ENCODE assay signal across 10 cellular contexts in genomic region chr1:18928406-18928805, GRCh38. TPM values are rescaled to one million over a fixed set of nuclear protein-coding genes. Genes with fewer than 3 reads are reported as not detected.
A peak's percentile ranks its signal among the peaks of the same experiment; 100 is the strongest.
DNase-seq lines count a peak whose midpoint lies in the region; ATAC-seq and TF ChIP-seq lines count a peak whose summit lies in the region.
"Had no signal": no experiment of that assay in that cellular context is flagged by ENCODE, and none has a peak within 500 bp of the region (broad histone marks: within the 10 kb centered on the region; RNA-seq: fewer than 3 reads in every experiment).

No MANE protein-coding gene starts in this region.

- H3K4me3 ChIP-seq in BLaER1 (peak overlapping the region; percentile 60; the same call in 1 of the 2 replicates), DND-41 (ENCODE audit: low read depth in 1 of 2, low read length in 2 of 2) (no peak overlapping the region), gastroesophageal sphincter (no peak overlapping the region)
- H3K4me3 ChIP-seq: GM23338 had no signal

- H3K27me3 Mint-ChIP-seq in activated T-helper 1 cell treated with anti-CD3 and anti-CD28 coated beads, Interleukin-12 subunit alpha, Interleukin-12 subunit beta, Interleukin-2, Interleukin-4 antibody, amounts not matched to agents 30 ng/mL and 10 ng/mL and 1 ng/mL, durations not matched to agents 14 hours and 24 hours and 36 hours (ENCODE audit: insufficient read depth), result no peaks in the 10 kb centered on the region
- no peaks in the 10 kb centered on the region for H3K27me3 Mint-ChIP-seq in naive thymus-derived CD8-positive, alpha-beta T cell

- intact Hi-C loops in activated T-helper 1 cell treated with anti-CD3 and anti-CD28 coated beads, Interleukin-12 subunit alpha, Interleukin-12 subunit beta, Interleukin-2, Interleukin-4 antibody, amounts not matched to agents 30 ng/mL and 10 ng/mL and 1 ng/mL, durations not matched to agents 14 hours and 24 hours and 36 hours (cut with micrococcal nuclease), result no loop called here

- TF ChIP-seq POLR2A in gastroesophageal sphincter (IDR thresholded peaks at IDR 0.05), result no peak

- peaks cover 75% of the 10 kb centered on the region for H3K4me1 Mint-ChIP-seq in activated T-helper 1 cell treated with anti-CD3 and anti-CD28 coated beads, Interleukin-12 subunit alpha, Interleukin-12 subunit beta, Interleukin-2, Interleukin-4 antibody, amounts not matched to agents 30 ng/mL and 10 ng/mL and 1 ng/mL, durations not matched to agents 14 hours and 24 hours and 36 hours (ENCODE audit: low read depth)
- H3K4me1 Mint-ChIP-seq in naive thymus-derived CD8-positive, alpha-beta T cell, result peaks cover 44 to 93% (median 89%) of the 10 kb centered on the region in 4 donors

- 60% methylated on average over 1 of the region's 8 CpGs; no CpG with 5 or more reads in 1 of the 2 donors for WGBS in gastroesophageal sphincter (ENCODE audit: low coverage in 1 of 2), 2 donors

- H3K4me2 ChIP-seq in BLaER1, result peak overlapping the region; percentile 99
- H3K4me2 ChIP-seq in DND-41 (ENCODE audit: insufficient read depth, low read length), result peak overlapping the region; percentile 79
- H3K4me2 ChIP-seq: GM23338 had no signal

- DNase-seq in DND-41 (no peak), DMS153 treated with DMSO at 0.1 percent for 48 hours (lab: John Stamatoyannopoulos, UW; ENCODE audit: unreplicated experiment) (no peak), activated gamma-delta T cell treated with Interleukin-2 at 50 U/mL for 16 hours (no peak), NCI-H69 (lab: John Stamatoyannopoulos, UW) (no peak)
- DNase-seq in activated T-helper 1 cell treated with anti-CD3 and anti-CD28 coated beads, Interleukin-12 subunit alpha, Interleukin-12 subunit beta, Interleukin-2, Interleukin-4 antibody, amounts not matched to agents 30 ng/mL and 10 ng/mL and 1 ng/mL, durations not matched to agents 14 hours and 24 hours and 36 hours (ENCODE audit: low spot score), result no peak
- DNase-seq in naive thymus-derived CD8-positive, alpha-beta T cell, result no peak
- DNase-seq: esophagus squamous epithelium had no signal

- peak overlapping the region; percentile 76; the same call in 1 of the 2 replicates for H3K9ac ChIP-seq in BLaER1
- H3K9ac ChIP-seq in DND-41 (ENCODE audit: low read depth, low read length), result peak overlapping the region; percentile 73; the same call in 1 of the 2 replicates

- TF ChIP-seq EP300 in gastroesophageal sphincter (IDR thresholded peaks at IDR 0.05), result no peak

- peaks cover 97% of the 10 kb centered on the region for H3K4me1 ChIP-seq in BLaER1
- H3K4me1 ChIP-seq in DND-41 (ENCODE audit: insufficient read depth, low read length), result peaks cover 34% of the 10 kb centered on the region
- peaks cover 3 to 80% (median 41%) of the 10 kb centered on the region in 3 donors for H3K4me1 ChIP-seq in gastroesophageal sphincter

- H3K9me3 ChIP-seq in BLaER1 (no peaks in the 10 kb centered on the region), DND-41 (ENCODE audit: insufficient read depth, low read length, severe bottlenecking) (no peaks in the 10 kb centered on the region), gastroesophageal sphincter (no peaks in the 10 kb centered on the region)
- H3K9me3 ChIP-seq: esophagus squamous epithelium had no signal

- no peak overlapping the region for H2AFZ ChIP-seq in DND-41 (ENCODE audit: low read depth, low read length)
- H2AFZ ChIP-seq: GM23338 had no signal

- ATAC-seq in DND-41 (ENCODE audit: insufficient read depth, low read depth) (no peak), gastroesophageal sphincter (no peak)
- ATAC-seq in naive thymus-derived CD8-positive, alpha-beta T cell, result no peak

- H4K20me1 ChIP-seq in BLaER1 (peaks cover 88% of the 10 kb centered on the region), DND-41 (ENCODE audit: insufficient read depth, low read length) (peaks cover 13% of the 10 kb centered on the region; the same call in 1 of the 2 replicates)

- H3K4me3 Mint-ChIP-seq in activated T-helper 1 cell treated with anti-CD3 and anti-CD28 coated beads, Interleukin-12 subunit alpha, Interleukin-12 subunit beta, Interleukin-2, Interleukin-4 antibody, amounts not matched to agents 30 ng/mL and 10 ng/mL and 1 ng/mL, durations not matched to agents 14 hours and 24 hours and 36 hours, result peak overlapping the region; percentile 82
- H3K4me3 Mint-ChIP-seq in naive thymus-derived CD8-positive, alpha-beta T cell, result peak overlapping the region; percentile 69 to 93 (median 85)
- H3K4me3 Mint-ChIP-seq: GM23338 had no signal

- H3K27me3 ChIP-seq in BLaER1 (no peaks in the 10 kb centered on the region), DND-41 (ENCODE audit: insufficient read depth, low read length, poor library complexity) (no peaks in the 10 kb centered on the region), gastroesophageal sphincter (no peaks in the 10 kb centered on the region)
- H3K27me3 ChIP-seq: esophagus squamous epithelium had no signal

- TF ChIP-seq CTCF in DND-41 (IDR thresholded peaks at IDR 0.05; ENCODE audit: borderline replicate concordance, extremely low read depth, low read length, poor library complexity, severe bottlenecking) (no peak), gastroesophageal sphincter (IDR thresholded peaks at IDR 0.05) (no peak)

- no peaks in the 10 kb centered on the region for H3K9me3 Mint-ChIP-seq in activated T-helper 1 cell treated with anti-CD3 and anti-CD28 coated beads, Interleukin-12 subunit alpha, Interleukin-12 subunit beta, Interleukin-2, Interleukin-4 antibody, amounts not matched to agents 30 ng/mL and 10 ng/mL and 1 ng/mL, durations not matched to agents 14 hours and 24 hours and 36 hours
- H3K9me3 Mint-ChIP-seq in naive thymus-derived CD8-positive, alpha-beta T cell, result peaks cover 0 to 1% (median 0%) of the 10 kb centered on the region in 9 donors

- H3K36me3 ChIP-seq in BLaER1, result no peaks in the 10 kb centered on the region
- H3K36me3 ChIP-seq in DND-41 (ENCODE audit: insufficient read depth, low read length), result no peaks in the 10 kb centered on the region
- no peaks in the 10 kb centered on the region for H3K36me3 ChIP-seq in gastroesophageal sphincter
- H3K36me3 ChIP-seq: esophagus squamous epithelium had no signal

- peak overlapping the region; percentile 90 for H3K27ac ChIP-seq in BLaER1
- peak overlapping the region; percentile 94 for H3K27ac ChIP-seq in DND-41 (ENCODE audit: low read length)
- H3K27ac ChIP-seq in gastroesophageal sphincter, result peak overlapping the region in 2 of 4 donors; percentile 49 to 77

- peak overlapping the region; percentile 98 for H3K27ac Mint-ChIP-seq in activated T-helper 1 cell treated with anti-CD3 and anti-CD28 coated beads, Interleukin-12 subunit alpha, Interleukin-12 subunit beta, Interleukin-2, Interleukin-4 antibody, amounts not matched to agents 30 ng/mL and 10 ng/mL and 1 ng/mL, durations not matched to agents 14 hours and 24 hours and 36 hours
- peak overlapping the region; percentile 65 to 98 (median 94) for H3K27ac Mint-ChIP-seq in naive thymus-derived CD8-positive, alpha-beta T cell
- H3K27ac Mint-ChIP-seq: GM23338 had no signal

- H3K79me2 ChIP-seq in DND-41 (ENCODE audit: insufficient read depth, low read length), result no peaks in the 10 kb centered on the region

- POLR2A ChIA-PET in naive thymus-derived CD8-positive, alpha-beta T cell (lab: Charles Lee), result interaction anchor here (0.6 to 14.2 kb wide), 4 partner anchors 19 to 146 kb away, joined by 4 to 430 read pairs (median 15); partner anchors contain the start of genes ALDH4A1 and IFFO2

- H3K36me3 Mint-ChIP-seq in activated T-helper 1 cell treated with anti-CD3 and anti-CD28 coated beads, Interleukin-12 subunit alpha, Interleukin-12 subunit beta, Interleukin-2, Interleukin-4 antibody, amounts not matched to agents 30 ng/mL and 10 ng/mL and 1 ng/mL, durations not matched to agents 14 hours and 24 hours and 36 hours (ENCODE audit: low read depth), result peaks cover 10% of the 10 kb centered on the region
- H3K36me3 Mint-ChIP-seq in naive thymus-derived CD8-positive, alpha-beta T cell, result peaks cover 0 to 5% (median 0%) of the 10 kb centered on the region in 3 donors

RNA-seq across cellular contexts. Expression of gene ALDH4A1, which starts 26.1 kb away (rescaled TPM):
- total RNA-seq in activated T-helper 1 cell treated with anti-CD3 and anti-CD28 coated beads, Interleukin-12 subunit alpha, Interleukin-12 subunit beta, Interleukin-2, Interleukin-4 antibody, amounts not matched to agents 30 ng/mL and 10 ng/mL and 1 ng/mL, durations not matched to agents 14 hours and 24 hours and 36 hours, result 3.9 and 4.4 TPM in 2 replicates
- 1 to 10 TPM; 1.6 to 2.5 TPM for total RNA-seq in naive thymus-derived CD8-positive, alpha-beta T cell
- 1 to 10 TPM in 1 of 3 donors, under 1 TPM in 2; 0.31 to 2.0 (median 0.39) TPM for polyA plus RNA-seq in naive thymus-derived CD8-positive, alpha-beta T cell
- 10 to 100 TPM; 19.9 to 24.8 (median 22.5) TPM for total RNA-seq in gastroesophageal sphincter

RNA-seq across cellular contexts. Expression of gene IFFO2, which starts 28.1 kb away (rescaled TPM):
- total RNA-seq in activated T-helper 1 cell treated with anti-CD3 and anti-CD28 coated beads, Interleukin-12 subunit alpha, Interleukin-12 subunit beta, Interleukin-2, Interleukin-4 antibody, amounts not matched to agents 30 ng/mL and 10 ng/mL and 1 ng/mL, durations not matched to agents 14 hours and 24 hours and 36 hours, result 31.8 and 32.6 TPM in 2 replicates
- total RNA-seq in naive thymus-derived CD8-positive, alpha-beta T cell, result 10 to 100 TPM; 29.0 to 30.7 TPM
- 1 to 10 TPM; 1.6 to 4.4 (median 4.4) TPM for polyA plus RNA-seq in naive thymus-derived CD8-positive, alpha-beta T cell
- 10 to 100 TPM in 3 of 4 donors, 1 to 10 TPM in 1; 9.3 to 18.4 (median 12.7) TPM for total RNA-seq in gastroesophageal sphincter
